In the genomic region with DNA sequence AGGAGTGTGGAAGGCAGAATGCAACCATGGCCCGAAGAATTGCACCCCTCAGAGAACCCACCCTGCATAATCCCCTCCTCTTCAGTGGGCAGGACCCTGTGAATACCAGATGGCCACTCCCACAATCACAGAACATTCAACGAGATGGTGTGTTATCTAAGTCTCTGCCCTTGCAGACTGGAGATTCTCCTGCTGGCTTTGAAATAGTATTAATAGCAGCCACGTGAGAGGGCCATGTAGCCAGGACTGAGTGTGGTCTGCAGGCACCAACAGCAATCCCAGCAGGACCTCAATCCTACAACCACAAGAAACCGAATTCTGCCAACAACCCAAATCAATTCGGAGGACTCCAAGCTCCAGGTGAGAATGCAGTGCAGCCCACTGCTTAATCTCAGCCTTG, we compare ENCODE assay signal across 1 cellular context.
TF ChIP-seq lines count a peak whose summit lies in the region.

No MANE protein-coding gene starts in this region.

TF ChIP-seq in SK-N-SH, 30 proteins besides CTCF, POLR2A, EP300 and RAD21 (continued from another document):
- no peak for TF ChIP-seq TEAD4 (IDR thresholded peaks at IDR 0.05; ENCODE audit: borderline replicate concordance, insufficient read depth)
